In the genomic region with DNA sequence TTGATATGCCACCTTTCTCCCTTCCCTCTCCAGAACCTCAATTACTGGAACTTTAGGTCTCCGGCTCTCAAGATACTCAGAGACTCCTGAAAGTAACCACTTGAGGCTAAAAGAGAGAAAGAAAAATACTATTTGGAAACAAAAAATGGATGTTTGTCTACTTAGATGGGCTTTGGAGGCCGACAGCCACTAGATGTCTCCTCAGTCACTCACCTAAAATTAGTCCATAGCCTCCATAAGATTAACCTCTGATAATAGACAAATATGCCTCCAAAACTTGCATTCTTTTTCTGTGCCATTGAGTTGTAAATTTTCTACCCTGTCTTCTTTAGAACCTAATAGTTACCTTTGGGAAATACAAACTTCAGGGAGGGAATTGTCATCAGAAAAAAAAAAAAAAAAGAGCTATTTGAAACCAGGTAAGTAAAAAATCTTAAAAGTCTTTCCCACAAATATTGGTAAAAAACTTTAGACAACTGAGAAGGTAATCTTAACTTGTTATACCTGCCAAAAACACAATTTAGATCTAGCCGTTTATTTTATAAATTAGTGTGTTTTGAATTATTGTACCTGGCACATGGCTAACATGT, we compare ENCODE assay signal across 11 cellular contexts. TPM values are rescaled to one million over a fixed set of nuclear protein-coding genes. Genes with fewer than 3 reads are reported as not detected.
A peak's percentile ranks its signal among the peaks of the same experiment; 100 is the strongest.
DNase-seq lines count a peak whose midpoint lies in the region; ATAC-seq, FAIRE-seq and TF ChIP-seq lines count a peak whose summit lies in the region.
"Had no signal": no experiment of that assay in that cellular context is flagged by ENCODE, and none has a peak within 500 bp of the region (broad histone marks: within the 10 kb centered on the region; RNA-seq: fewer than 3 reads in every experiment).

No MANE protein-coding gene starts in this region.

- no peak overlapping the region for H3K9ac ChIP-seq in fibroblast of lung (ENCODE audit: insufficient read depth, low read length)

- no peaks in the 10 kb centered on the region for H3K9me3 ChIP-seq in A549
- H3K9me3 ChIP-seq in fibroblast of lung (ENCODE audit: control insufficient read depth, insufficient read depth, low read depth, low read length) = no peaks in the 10 kb centered on the region
- no peaks in the 10 kb centered on the region for H3K9me3 ChIP-seq in CD8-positive, alpha-beta memory T cell (ENCODE audit: low read length)
- H3K9me3 ChIP-seq: gastrocnemius medialis had no signal

- CTCF ChIA-PET in A549 (lab: Yijun Ruan, JAX) = interaction anchor here (0.7 to 6.3 kb wide), 14 partner anchors 8 to 198 kb away, joined by 3 to 53 read pairs (median 4); a partner anchor contains a TSS
- CTCF ChIA-PET in activated CD4-positive, alpha-beta T cell treated with anti-CD3 and anti-CD28 coated beads for 36 hours (lab: Charles Lee) = interaction anchor here (0.6 to 4.9 kb wide), 10 partner anchors 9 to 220 kb away, joined by 3 to 33 read pairs (median 4); a partner anchor contains a TSS
- CTCF ChIA-PET in CD8-positive, alpha-beta memory T cell (lab: Charles Lee) = interaction anchor here (1.2 to 2.1 kb wide), 4 partner anchors 11 to 239 kb away, joined by 3 to 11 read pairs (median 4); a partner anchor contains a TSS

- H3K27me3 ChIP-seq in fibroblast of lung (ENCODE audit: control insufficient read depth, insufficient read depth, low read length) = no peaks in the 10 kb centered on the region
- H3K27me3 ChIP-seq in CD8-positive, alpha-beta memory T cell (ENCODE audit: insufficient read depth, low read length, poor library complexity, severe bottlenecking) = peaks cover 13% of the 10 kb centered on the region

- H3K4me3 ChIP-seq in A549 (no peak overlapping the region), GM12864 (ENCODE audit: low read depth, low read length) (no peak overlapping the region), fibroblast of lung (replicated peaks in 1 of 4; ENCODE audit: control extremely low read depth in 1 of 4, insufficient read depth in 1 of 4, low read depth in 3 of 4, low read length in 4 of 4) (no peak overlapping the region)
- no peak overlapping the region for H3K4me3 ChIP-seq in CD8-positive, alpha-beta memory T cell (ENCODE audit: low read length)
- H3K4me3 ChIP-seq: gastrocnemius medialis had no signal

- TF ChIP-seq RAD21 in A549 (conservative IDR thresholded peaks at IDR 0.05 in 1 of 2, IDR thresholded peaks at IDR 0.05 in 1 of 2) = peak; percentile 43 to 50; a peak in 3 of 5 replicates

- no peak overlapping the region for H3K4me3 Mint-ChIP-seq in activated CD4-positive, alpha-beta T cell treated with anti-CD3 and anti-CD28 coated beads for 36 hours
- no peak overlapping the region for H3K4me3 Mint-ChIP-seq in CD8-positive, alpha-beta memory T cell
- H3K4me3 Mint-ChIP-seq: activated naive CD8-positive, alpha-beta T cell treated with anti-CD3 and anti-CD28 coated beads, Interleukin-2, amount 10 ng/mL, durations not matched to agents 7 days and 5 days; naive B cell had no signal

- no peak overlapping the region for H3K27ac Mint-ChIP-seq in activated CD4-positive, alpha-beta T cell treated with anti-CD3 and anti-CD28 coated beads for 36 hours
- no peak overlapping the region for H3K27ac Mint-ChIP-seq in CD8-positive, alpha-beta memory T cell
- H3K27ac Mint-ChIP-seq: activated naive CD8-positive, alpha-beta T cell treated with anti-CD3 and anti-CD28 coated beads, Interleukin-2, amount 10 ng/mL, durations not matched to agents 7 days and 5 days had no signal

- H4K20me1 ChIP-seq in fibroblast of lung (ENCODE audit: control insufficient read depth, extremely low read depth, insufficient read depth, low read length) = no peaks in the 10 kb centered on the region

- TF ChIP-seq CTCF in A549 (IDR thresholded peaks at IDR 0.05) (peak; percentile 51), GM12864 (IDR thresholded peaks at IDR 0.05; ENCODE audit: low read depth, low read length, missing control alignments) (peak; percentile 44), fibroblast of lung (conservative IDR thresholded peaks at IDR 0.05 in 1 of 2, IDR thresholded peaks at IDR 0.05 in 1 of 2; ENCODE audit: low read depth in 1 of 2, low read length in 2 of 2) (peak; percentile 39 to 51)

- H3K4me1 ChIP-seq in A549 (no peaks in the 10 kb centered on the region), fibroblast of lung (ENCODE audit: control insufficient read depth, extremely low read depth, insufficient read depth, low read length) (no peaks in the 10 kb centered on the region)
- no peaks in the 10 kb centered on the region for H3K4me1 ChIP-seq in CD8-positive, alpha-beta memory T cell (ENCODE audit: insufficient read depth, low read length)
- H3K4me1 ChIP-seq: gastrocnemius medialis had no signal

- no peak for TF ChIP-seq POLR2A in A549 (IDR thresholded peaks at IDR 0.05; ENCODE audit: low read length)

- H3K27ac ChIP-seq in A549 (no peak overlapping the region), fibroblast of lung (ENCODE audit: insufficient read depth, low read length) (no peak overlapping the region)
- no peak overlapping the region for H3K27ac ChIP-seq in CD8-positive, alpha-beta memory T cell (ENCODE audit: low read depth, low read length)
- H3K27ac ChIP-seq: gastrocnemius medialis had no signal

- no peak for FAIRE-seq in A549 (lab: Jason Lieb, UNC)

- ATAC-seq in A549 (peak; percentile 71 to 75; a peak in 3 of 6 replicates), GM19035 (IDR thresholded peaks at IDR 0.05; ENCODE audit: unreplicated experiment) (no peak)
- no peak for ATAC-seq in activated CD4-positive, alpha-beta T cell treated with anti-CD3 and anti-CD28 coated beads for 36 hours
- ATAC-seq: gastrocnemius medialis had no signal

- peaks cover 27% of the 10 kb centered on the region for H3K27me3 Mint-ChIP-seq in activated CD4-positive, alpha-beta T cell treated with anti-CD3 and anti-CD28 coated beads for 36 hours
- H3K27me3 Mint-ChIP-seq in CD8-positive, alpha-beta memory T cell = peaks cover 27 to 45% of the 10 kb centered on the region in 2 donors

- no peaks in the 10 kb centered on the region for H3K36me3 ChIP-seq in fibroblast of lung (ENCODE audit: control insufficient read depth, insufficient read depth, low read length)
- H3K36me3 ChIP-seq in CD8-positive, alpha-beta memory T cell (ENCODE audit: insufficient read depth, low read length) = no peaks in the 10 kb centered on the region
- H3K36me3 ChIP-seq: gastrocnemius medialis had no signal

- no peak overlapping the region for H3K4me2 ChIP-seq in A549
- H3K4me2 ChIP-seq in fibroblast of lung (ENCODE audit: extremely low read depth, insufficient read depth, low read length) = no peak overlapping the region

- H3K79me2 ChIP-seq in fibroblast of lung (ENCODE audit: control insufficient read depth, insufficient read depth, low read length) = no peaks in the 10 kb centered on the region

- DNase-seq in A549 (ENCODE audit: low read depth in 1 of 2, low spot score in 1 of 2) = peak in 1 of 2 experiments; percentile 31
- no peak for DNase-seq in GM12864 (ENCODE audit: low read depth)
- peak; percentile 49 for DNase-seq in RKO (ENCODE audit: low spot score)
- DNase-seq in fibroblast of lung (ENCODE audit: low read depth in 2 of 2) = peak in 1 of 2 donors; percentile 44
- no peak for DNase-seq in activated CD4-positive, alpha-beta T cell treated with anti-CD3 and anti-CD28 coated beads for 36 hours
- no peak for DNase-seq in NCI-H226
- DNase-seq in CD8-positive, alpha-beta memory T cell = no peak
- DNase-seq: activated naive CD8-positive, alpha-beta T cell treated with anti-CD3 and anti-CD28 coated beads, Interleukin-2, amount 10 ng/mL, durations not matched to agents 7 days and 5 days; gastrocnemius medialis; naive B cell had no signal

- no peaks in the 10 kb centered on the region for H3K4me1 Mint-ChIP-seq in activated CD4-positive, alpha-beta T cell treated with anti-CD3 and anti-CD28 coated beads for 36 hours
- H3K4me1 Mint-ChIP-seq in CD8-positive, alpha-beta memory T cell = no peaks in the 10 kb centered on the region
- H3K4me1 Mint-ChIP-seq: activated naive CD8-positive, alpha-beta T cell treated with anti-CD3 and anti-CD28 coated beads, Interleukin-2, amount 10 ng/mL, durations not matched to agents 7 days and 5 days had no signal

- H2AFZ ChIP-seq in fibroblast of lung (ENCODE audit: low read length) = no peak overlapping the region

- WGBS in A549 (ENCODE audit: missing lambda C conversion rate) = 5% methylated on average over 3 of the region's 3 CpGs

- no peaks in the 10 kb centered on the region for H3K36me3 Mint-ChIP-seq in activated CD4-positive, alpha-beta T cell treated with anti-CD3 and anti-CD28 coated beads for 36 hours (ENCODE audit: low read depth)
- no peaks in the 10 kb centered on the region for H3K36me3 Mint-ChIP-seq in CD8-positive, alpha-beta memory T cell
- H3K36me3 Mint-ChIP-seq: activated naive CD8-positive, alpha-beta T cell treated with anti-CD3 and anti-CD28 coated beads, Interleukin-2, amount 10 ng/mL, durations not matched to agents 7 days and 5 days; naive B cell had no signal

- intact Hi-C loops in activated CD4-positive, alpha-beta T cell treated with anti-CD3 and anti-CD28 coated beads for 36 hours (cut with DNase I, micrococcal nuclease) = loop anchor here (1.0 to 2.0 kb wide), 2 partner anchors 71 kb away; no protein-coding TSS in a partner anchor

- H3K9me3 Mint-ChIP-seq in activated CD4-positive, alpha-beta T cell treated with anti-CD3 and anti-CD28 coated beads for 36 hours (ENCODE audit: low read depth) = no peaks in the 10 kb centered on the region
- H3K9me3 Mint-ChIP-seq in CD8-positive, alpha-beta memory T cell = no peaks in the 10 kb centered on the region
- H3K9me3 Mint-ChIP-seq: activated naive CD8-positive, alpha-beta T cell treated with anti-CD3 and anti-CD28 coated beads, Interleukin-2, amount 10 ng/mL, durations not matched to agents 7 days and 5 days; naive B cell had no signal

- no peak for TF ChIP-seq EP300 in A549 (IDR thresholded peaks at IDR 0.05)

- POLR2A ChIA-PET in A549 (lab: Yijun Ruan, JAX) = interaction anchor here (0.7 to 1.4 kb wide), 2 partner anchors 34 to 208 kb away, joined by 3 read pairs; a partner anchor contains a TSS
- POLR2A ChIA-PET in activated CD4-positive, alpha-beta T cell treated with anti-CD3 and anti-CD28 coated beads for 36 hours (lab: Charles Lee) = interaction anchor here (0.6 to 0.7 kb wide), 2 partner anchors 8 to 20 kb away, joined by 3 to 4 read pairs; no protein-coding TSS in a partner anchor
- POLR2A ChIA-PET in CD8-positive, alpha-beta memory T cell (lab: Charles Lee) = interaction anchor here (0.5 kb wide), 1 partner anchor 297 kb away, joined by 4 read pairs; no protein-coding TSS in a partner anchor

RNA-seq across cellular contexts. Expression of a gene that starts 11.2 kb away (rescaled TPM):
- polyA plus RNA-seq in A549 (2011; rRNA removed) (2.9 and 3.9 TPM in 2 replicates), A549 (2017; fragmentation: RNase III; extraction: RNeasy Plus Mini Kit Qiagen cat#74134 plus additional on column Dnase treatment) (0.41 to 0.57 TPM (median 0.41 TPM) in 3 replicates), fibroblast of lung (0.09 and 1.6 TPM in 2 replicates)
- 0.52 TPM in 2 replicates for polyA plus RNA-seq in A549 (2012; cell fraction: cytosol; rRNA removed)
- polyA plus RNA-seq in A549 (2012; cell fraction: nucleus; rRNA removed) = 1.1 and 1.5 TPM in 2 replicates
- 10.5 and 13.7 TPM in 2 replicates for polyA minus RNA-seq in A549 (2011; rRNA and poly(A)+ RNA removed)
- 0.66 and 2.3 TPM in 2 replicates for total RNA-seq in fibroblast of lung
- 0.08 and 1.5 TPM in 2 replicates for polyA plus RNA-seq in fibroblast of lung (2012)
- polyA minus RNA-seq in fibroblast of lung (ENCODE audit: low replicate concordance) = 11.4 TPM in 1 of 2 replicates, not detected in the other
- total RNA-seq in activated CD4-positive, alpha-beta T cell treated with anti-CD3 and anti-CD28 coated beads for 36 hours = not detected
- total RNA-seq in CD8-positive, alpha-beta memory T cell = not detected
- polyA plus RNA-seq in CD8-positive, alpha-beta memory T cell = 0.54 TPM
- total RNA-seq: activated naive CD8-positive, alpha-beta T cell treated with anti-CD3 and anti-CD28 coated beads, Interleukin-2, amount 10 ng/mL, durations not matched to agents 7 days and 5 days had no signal

RNA-seq across cellular contexts. Expression of a gene that starts 34.3 kb away (rescaled TPM):
- polyA plus RNA-seq in A549 (2011; rRNA removed) (60.1 and 72.2 TPM in 2 replicates), A549 (2017; fragmentation: RNase III; extraction: RNeasy Plus Mini Kit Qiagen cat#74134 plus additional on column Dnase treatment) (40.4 to 43.5 TPM (median 41.2 TPM) in 3 replicates), fibroblast of lung (34.0 and 40.5 TPM in 2 replicates)
- polyA plus RNA-seq in A549 (2012; cell fraction: cytosol; rRNA removed) = 70.3 and 84.5 TPM in 2 replicates
- 170 and 172 TPM in 2 replicates for polyA plus RNA-seq in A549 (2012; cell fraction: nucleus; rRNA removed)
- 74.3 and 83.8 TPM in 2 replicates for polyA minus RNA-seq in A549 (2011; rRNA and poly(A)+ RNA removed)
- total RNA-seq in fibroblast of lung = 30.6 and 38.6 TPM in 2 replicates
- polyA plus RNA-seq in fibroblast of lung (2012) = 37.7 and 37.9 TPM in 2 replicates
- polyA minus RNA-seq in fibroblast of lung (ENCODE audit: low replicate concordance) = 72.8 and 108 TPM in 2 replicates
- 10 to 100 TPM; 48.7 to 56.1 TPM for total RNA-seq in activated CD4-positive, alpha-beta T cell treated with anti-CD3 and anti-CD28 coated beads for 36 hours
- 10 to 100 TPM; 48.8 to 50.2 TPM for total RNA-seq in CD8-positive, alpha-beta memory T cell
- polyA plus RNA-seq in CD8-positive, alpha-beta memory T cell = 27.3 TPM

Comparison
In these comparisons a context has a peak if more than half of its experiments do, and no peak if none do; other contexts are left out.
1. ATAC-seq: peak in A549 (2 of 2); none in activated CD4-positive, alpha-beta T cell treated with anti-CD3 and anti-CD28 coated beads for 36 hours (single experiment) and GM19035 (single experiment).
2. Peak in every context shown above with its lines, with median percentiles within 50 percentile points of each other: CTCF ChIP-seq.